In the genomic region with DNA sequence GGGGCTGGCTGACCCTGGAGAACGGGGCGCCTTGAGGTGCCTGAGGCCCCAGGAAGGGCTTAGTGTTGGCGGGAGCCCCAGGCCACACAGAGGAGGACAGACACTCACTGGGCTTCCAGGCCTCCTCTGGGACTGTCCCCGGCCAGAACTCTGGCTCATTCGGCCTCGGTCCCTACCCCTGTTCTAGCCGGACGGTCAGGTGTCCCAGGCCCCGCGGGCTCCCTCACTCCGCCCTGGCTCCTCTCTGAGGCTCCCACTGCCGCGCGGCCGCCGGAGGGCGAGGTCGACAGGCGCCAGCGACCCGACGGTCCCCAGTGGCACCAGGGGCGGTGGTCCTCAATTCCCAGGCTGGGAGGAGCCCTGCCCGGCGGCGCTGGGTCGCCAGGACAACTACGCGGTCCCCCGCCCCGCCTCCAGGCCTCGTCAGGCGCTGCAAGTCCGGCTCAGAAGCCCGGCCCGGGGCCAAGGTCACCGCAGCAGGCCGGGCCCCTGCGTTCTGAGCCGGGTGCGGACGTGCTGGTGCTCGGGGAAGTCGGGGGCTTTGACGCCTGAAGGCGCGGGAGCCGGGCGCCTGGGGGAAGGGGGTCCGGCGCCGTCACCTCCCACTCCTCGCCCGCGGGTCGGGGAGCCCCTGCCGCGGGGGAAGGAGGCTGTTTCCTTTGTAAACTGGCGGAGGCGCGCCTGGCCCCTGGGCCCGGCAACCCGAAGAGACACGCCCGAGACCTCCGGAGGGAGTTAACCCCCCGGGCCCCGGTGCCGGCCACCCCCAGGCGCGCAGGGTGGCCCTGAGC, we compare ENCODE assay signal across 8 cellular contexts. TPM values are rescaled to one million over a fixed set of nuclear protein-coding genes. Genes with fewer than 3 reads are reported as not detected.
DNase-seq lines count a peak whose midpoint lies in the region; ATAC-seq, FAIRE-seq and TF ChIP-seq lines count a peak whose summit lies in the region.

No MANE protein-coding gene starts in this region.

- POLR2A ChIA-PET in CD8-positive, alpha-beta memory T cell (lab: Charles Lee) = no interaction called here

- H3K36me3 Mint-ChIP-seq in CD8-positive, alpha-beta memory T cell = peaks cover 0 to 2% (median 0%) of the 10 kb centered on the region in 3 donors
- peaks cover 3% of the 10 kb centered on the region for H3K36me3 Mint-ChIP-seq in osteocyte (ENCODE audit: unreplicated experiment)

- CTCF ChIA-PET in CD8-positive, alpha-beta memory T cell (lab: Charles Lee) = no interaction called here

- 0 to 6% (median 5%) methylated on average over 3 to 71 of the region's 71 CpGs for WGBS in adrenal gland, 4 donors
- 8 to 10% (median 9%) methylated on average over 35 to 71 of the region's 71 CpGs for WGBS in small intestine, 3 donors

- peaks cover 17% of the 10 kb centered on the region for H3K4me1 ChIP-seq in CD8-positive, alpha-beta memory T cell (ENCODE audit: insufficient read depth, low read length)
- H3K4me1 ChIP-seq in adrenal gland (replicated peaks in 1 of 2) (peaks cover 47 to 49% of the 10 kb centered on the region in 2 donors), iPS-18a (ENCODE audit: control insufficient read depth, low read depth, low read length) (peaks cover 3% of the 10 kb centered on the region), small intestine (ENCODE audit: control insufficient read depth in 2 of 2, insufficient read depth in 1 of 2, low read depth in 1 of 2, low read length in 1 of 2) (peaks cover 5 to 6% of the 10 kb centered on the region in 2 donors)

- no peaks in the 10 kb centered on the region for H3K27me3 ChIP-seq in CD8-positive, alpha-beta memory T cell (ENCODE audit: insufficient read depth, low read length, poor library complexity, severe bottlenecking)
- H3K27me3 ChIP-seq in adrenal gland (no peaks in the 10 kb centered on the region), iPS-18a (ENCODE audit: control insufficient read depth, insufficient read depth, low read length) (peaks cover 19% of the 10 kb centered on the region), small intestine (ENCODE audit: control insufficient read depth in 2 of 2, insufficient read depth in 2 of 2, low read length in 2 of 2) (no peaks in the 10 kb centered on the region)

- H3K4me3 Mint-ChIP-seq in CD8-positive, alpha-beta memory T cell = peak overlapping the region in 2 of 7 donors; percentile 23 to 37
- H3K4me3 Mint-ChIP-seq in osteocyte (ENCODE audit: unreplicated experiment) = no peak overlapping the region

- peak in 2 of 6 experiments; percentile 8 to 20 for TF ChIP-seq CTCF in adrenal gland (IDR thresholded peaks at IDR 0.05)
- no peak for TF ChIP-seq CTCF in osteocyte (IDR thresholded peaks at IDR 0.05)

- no peak overlapping the region for H3K4me3 ChIP-seq in CD8-positive, alpha-beta memory T cell (ENCODE audit: low read length)
- peak overlapping the region in 2 of 4 donors; percentile 30 to 88 for H3K4me3 ChIP-seq in adrenal gland
- H3K4me3 ChIP-seq in iPS-18a (ENCODE audit: low read length) = peak overlapping the region; percentile 38
- peak overlapping the region; percentile 87 to 89 for H3K4me3 ChIP-seq in small intestine (ENCODE audit: low read depth in 1 of 2, low read length in 2 of 2)

- FAIRE-seq in small intestine (lab: Jason Lieb, UNC) = no peak

- DNase-seq in CD8-positive, alpha-beta memory T cell = no peak
- DNase-seq in adrenal gland (peak; percentile 86 to 94 (median 89)), small intestine (peak; percentile 63), osteocyte (ENCODE audit: extremely low spot score, unreplicated experiment) (no peak), NCI-H1105 treated with DMSO at 0.1 percent for 48 hours (lab: John Stamatoyannopoulos, UW) (no peak)

- H3K9me3 Mint-ChIP-seq in CD8-positive, alpha-beta memory T cell = no peaks in the 10 kb centered on the region
- no peaks in the 10 kb centered on the region for H3K9me3 Mint-ChIP-seq in osteocyte (ENCODE audit: unreplicated experiment)

- H3K4me1 Mint-ChIP-seq in CD8-positive, alpha-beta memory T cell = peaks cover 6 to 47% (median 17%) of the 10 kb centered on the region in 3 donors
- peaks cover 26% of the 10 kb centered on the region for H3K4me1 Mint-ChIP-seq in osteocyte (ENCODE audit: unreplicated experiment)

- intact Hi-C loops in adrenal gland (cut with DNase I) = no loop called here

- peak overlapping the region in 2 of 8 donors; percentile 67 to 98 for H3K27ac Mint-ChIP-seq in CD8-positive, alpha-beta memory T cell
- H3K27ac Mint-ChIP-seq in osteocyte (ENCODE audit: unreplicated experiment) = no peak overlapping the region

- ATAC-seq in HG02938 (IDR thresholded peaks at IDR 0.05; ENCODE audit: unreplicated experiment) (peak; percentile 14), HG03342 (IDR thresholded peaks at IDR 0.05; ENCODE audit: unreplicated experiment) (no peak)

- peak in 1 of 2 donors; percentile 77 for TF ChIP-seq POLR2A in adrenal gland (IDR thresholded peaks at IDR 0.05)

- H3K27ac ChIP-seq in CD8-positive, alpha-beta memory T cell (ENCODE audit: low read depth, low read length) = peak overlapping the region; percentile 43
- H3K27ac ChIP-seq in adrenal gland (peak overlapping the region; percentile 89 to 100 (median 95)), iPS-18a (ENCODE audit: low read length) (no peak overlapping the region), small intestine (ENCODE audit: low read depth in 1 of 2, low read length in 1 of 2) (peak overlapping the region; percentile 81 to 88)

- H3K9ac ChIP-seq in iPS-18a (ENCODE audit: low read length) = no peak overlapping the region

- no peaks in the 10 kb centered on the region for H3K27me3 Mint-ChIP-seq in CD8-positive, alpha-beta memory T cell
- no peaks in the 10 kb centered on the region for H3K27me3 Mint-ChIP-seq in osteocyte (ENCODE audit: unreplicated experiment)

- no peaks in the 10 kb centered on the region for H3K36me3 ChIP-seq in CD8-positive, alpha-beta memory T cell (ENCODE audit: insufficient read depth, low read length)
- H3K36me3 ChIP-seq in adrenal gland (replicated peaks in 1 of 2) = no peaks in the 10 kb centered on the region
- no peaks in the 10 kb centered on the region for H3K36me3 ChIP-seq in iPS-18a (ENCODE audit: control insufficient read depth, low read depth, low read length)
- H3K36me3 ChIP-seq in small intestine (ENCODE audit: control insufficient read depth in 2 of 2, insufficient read depth in 2 of 2, low read length in 2 of 2) = no peaks in the 10 kb centered on the region

- H3K9me3 ChIP-seq in CD8-positive, alpha-beta memory T cell (ENCODE audit: low read length) = no peaks in the 10 kb centered on the region
- H3K9me3 ChIP-seq in adrenal gland (replicated peaks in 1 of 3) (no peaks in the 10 kb centered on the region), iPS-18a (ENCODE audit: control insufficient read depth, low read depth, low read length) (no peaks in the 10 kb centered on the region), small intestine (ENCODE audit: control insufficient read depth, low read depth) (no peaks in the 10 kb centered on the region)

RNA-seq across cellular contexts. Expression of a gene that starts 1.1 kb away (rescaled TPM):
- 1 to 10 TPM; 3.1 to 3.7 TPM for total RNA-seq in CD8-positive, alpha-beta memory T cell
- 4.4 TPM for polyA plus RNA-seq in CD8-positive, alpha-beta memory T cell
- total RNA-seq in adrenal gland = 10 to 100 TPM; 31.6 to 75.3 (median 42.2) TPM
- polyA plus RNA-seq in adrenal gland = 10 to 100 TPM in 2 of 3 donors, 1 to 10 TPM in 1; 3.4 to 34.0 (median 33.5) TPM
- polyA plus RNA-seq in small intestine = 10 to 100 TPM in 1 of 3 donors, 1 to 10 TPM in 2; 7.0 to 14.7 (median 9.2) TPM
- 12.9 and 14.6 TPM in 2 replicates for total RNA-seq in osteocyte

Comparison
In these comparisons a context has a peak if more than half of its experiments do, and no peak if none do; other contexts are left out.
1. DNase-seq: peak in adrenal gland (7 of 7) and small intestine (single experiment); none in CD8-positive, alpha-beta memory T cell (0 of 5), osteocyte (single experiment) and NCI-H1105 treated with DMSO at 0.1 percent for 48 hours (single experiment).